ENCODE assay signal across 14 cellular contexts in genomic region chr3:48597408-48597800, GRCh38. TPM values are rescaled to one million over a fixed set of nuclear protein-coding genes. Genes with fewer than 3 reads are reported as not detected.
DNase-seq lines count a peak whose midpoint lies in the region; ATAC-seq, FAIRE-seq and TF ChIP-seq lines count a peak whose summit lies in the region.
"Had no signal": no experiment of that assay in that cellular context is flagged by ENCODE, and none has a peak within 500 bp of the region (broad histone marks: within the 10 kb centered on the region; RNA-seq: fewer than 3 reads in every experiment).

No MANE protein-coding gene starts in this region.

- H3K79me2 ChIP-seq in DND-41 (ENCODE audit: insufficient read depth, low read length) (no peaks in the 10 kb centered on the region), K562 (ENCODE audit: control insufficient read depth, insufficient read depth, low read length) (no peaks in the 10 kb centered on the region), OCI-LY7 (ENCODE audit: insufficient read depth, low read depth, low read length) (no peaks in the 10 kb centered on the region)

- intact Hi-C loops in K562 (cut with micrococcal nuclease), result no loop called here
- intact Hi-C loops in left colon (cut with DNase I, micrococcal nuclease), result no loop called here
- intact Hi-C loops in spleen (cut with DNase I; ENCODE audit: low total_unique reads), result no loop called here
- intact Hi-C loops in OCI-LY7 (cut with micrococcal nuclease; ENCODE audit: unreplicated experiment), result no loop called here

- no peak for TF ChIP-seq RAD21 in K562 (CRISPR knock-in tag; conservative IDR thresholded peaks at IDR 0.05 in 1 of 2, IDR thresholded peaks at IDR 0.05 in 1 of 2)

- WGBS in K562 (ENCODE audit: insufficient coverage, low coverage, missing lambda C conversion rate), result 67% methylated on average over 6 of the region's 6 CpGs
- WGBS in spleen, 5 donors, result 76 to 85% (median 83%) methylated on average over 5 to 6 of the region's 6 CpGs

- no TSS peak for BruUV-seq in K562 (replicated peaks; lab: Mats Ljungman, UMichigan)
- BruUV-seq in OCI-LY7 (replicated peaks; lab: Mats Ljungman, UMichigan), result no TSS peak

- H3K4me1 ChIP-seq in DND-41 (ENCODE audit: insufficient read depth, low read length), result no peaks in the 10 kb centered on the region
- peaks cover 12 to 35% of the 10 kb centered on the region in 2 experiments; a peak in 4 of 5 replicates for H3K4me1 ChIP-seq in K562 (replicated peaks in 1 of 2; ENCODE audit: control insufficient read depth in 2 of 2, insufficient read depth in 2 of 2, low read length in 2 of 2)
- H3K4me1 ChIP-seq in spleen, result peaks cover 0 to 46% (median 25%) of the 10 kb centered on the region in 6 donors
- no peaks in the 10 kb centered on the region for H3K4me1 ChIP-seq in OCI-LY7 (ENCODE audit: insufficient read depth, low read length, poor library complexity, severe bottlenecking)

- H3K4me2 ChIP-seq in DND-41 (ENCODE audit: insufficient read depth, low read length), result no peak overlapping the region
- H3K4me2 ChIP-seq in K562 (ENCODE audit: insufficient read depth, low read length), result no peak overlapping the region
- H3K4me2 ChIP-seq in OCI-LY7 (ENCODE audit: low read length), result no peak overlapping the region

- DNase-seq in DND-41 (no peak), K562 (ENCODE audit: extremely low read depth in 1 of 4, low spot score in 3 of 4) (peak in 1 of 4 experiments; percentile 8), left colon (no peak), spleen (no peak), ecto neural progenitor cell (ENCODE audit: low spot score) (no peak), OCI-LY7 (ENCODE audit: low spot score) (no peak)
- DNase-seq: anterior cingulate cortex; NCI-H774; stimulated activated CD4-positive, alpha-beta T cell treated with anti-CD3 and anti-CD28 coated beads, Interleukin-4, amount 100 ng/mL, for 4 hours; SW 1271 had no signal

- H3K36me3 ChIP-seq in DND-41 (ENCODE audit: insufficient read depth, low read length), result peaks cover 46% of the 10 kb centered on the region
- peaks cover 49% of the 10 kb centered on the region; the same call in 2 of the 3 replicates for H3K36me3 ChIP-seq in K562 (ENCODE audit: control insufficient read depth, insufficient read depth, low read length)
- H3K36me3 ChIP-seq in spleen, result peaks cover 10 to 59% (median 54%) of the 10 kb centered on the region in 6 donors
- peaks cover 50% of the 10 kb centered on the region for H3K36me3 ChIP-seq in OCI-LY7 (ENCODE audit: insufficient read depth, low read length)

- no peaks in the 10 kb centered on the region for H3K9me2 ChIP-seq in OCI-LY7 (ENCODE audit: insufficient read depth, low read length)

- H3K9ac ChIP-seq in DND-41 (ENCODE audit: low read depth, low read length) (no peak overlapping the region), K562 (ENCODE audit: insufficient read depth in 1 of 2, low read depth in 2 of 2, low read length in 2 of 2) (peak overlapping the region in 1 of 2 experiments; percentile 55; a peak in 2 of 4 replicates)

- TF ChIP-seq CTCF in DND-41 (IDR thresholded peaks at IDR 0.05; ENCODE audit: borderline replicate concordance, extremely low read depth, low read length, poor library complexity, severe bottlenecking) (no peak), K562 (IDR thresholded peaks at IDR 0.05 in 2 of 3, conservative IDR thresholded peaks at IDR 0.05 in 1 of 3; ENCODE audit: insufficient read depth in 2 of 3, low read depth in 1 of 3, low read length in 3 of 3) (no peak), spleen (IDR thresholded peaks at IDR 0.05 in 8 of 11, conservative IDR thresholded peaks at IDR 0.05 in 3 of 11) (no peak), OCI-LY7 (conservative IDR thresholded peaks at IDR 0.05; ENCODE audit: low read length) (no peak)

- ATAC-seq in DND-41 (ENCODE audit: insufficient read depth, low read depth) (0 out of 3 replicates have a peak, but pooled peaks have one; percentile 10), K562 (peak; percentile 12; the same call in 2 of the 3 replicates), left colon (peak; percentile 9), GM18517 (IDR thresholded peaks at IDR 0.05; ENCODE audit: unreplicated experiment) (no peak), HG02610 (IDR thresholded peaks at IDR 0.05; ENCODE audit: unreplicated experiment) (no peak)
- ATAC-seq: esophagus mucosa had no signal

- CTCF ChIA-PET in K562 (lab: Yijun Ruan, JAX; ENCODE audit: low intra/inter-chr PET ratio), result no interaction called here
- CTCF ChIA-PET in OCI-LY7 (lab: Charles Lee; ENCODE audit: unreplicated experiment), result interaction anchor here (0.5 kb wide), 1 partner anchor 397 kb away, joined by 3 read pairs; no protein-coding TSS in a partner anchor

- in situ Hi-C loops in K562 (cut with MboI), result no loop called here

- POLR2A ChIA-PET in K562 (lab: Yijun Ruan, JAX), result interaction anchor here (0.6 to 1.6 kb wide), 6 partner anchors 9 to 114 kb away, joined by 3 to 5 read pairs (median 3); no protein-coding TSS in a partner anchor
- POLR2A ChIA-PET in OCI-LY7 (lab: Charles Lee), result no interaction called here

- H3K27ac ChIP-seq in DND-41 (ENCODE audit: low read length), result no peak overlapping the region
- H3K27ac ChIP-seq in K562 (ENCODE audit: extremely low read depth, low read depth, low read length), result peak overlapping the region; percentile 35; the same call in 1 of the 3 replicates
- H3K27ac ChIP-seq in spleen, result peak overlapping the region in 7 of 8 donors; percentile 35 to 79 (median 73)
- no peak overlapping the region for H3K27ac ChIP-seq in OCI-LY7 (ENCODE audit: low read depth, low read length, poor library complexity, severe bottlenecking)

- peak; percentile 40; the same call in 1 of the 2 replicates for TF ChIP-seq POLR2A in K562 (conservative IDR thresholded peaks at IDR 0.05)
- TF ChIP-seq POLR2A in spleen (IDR thresholded peaks at IDR 0.05), result no peak

- TF ChIP-seq EP300 in K562 (IDR thresholded peaks at IDR 0.05; ENCODE audit: low read length), result no peak

- H3K9me3 ChIP-seq in DND-41 (ENCODE audit: insufficient read depth, low read length, severe bottlenecking) (no peaks in the 10 kb centered on the region), K562 (replicated peaks; ENCODE audit: control insufficient read depth, insufficient read depth, low read depth, low read length) (no peaks in the 10 kb centered on the region), spleen (no peaks in the 10 kb centered on the region), OCI-LY7 (ENCODE audit: low read length) (no peaks in the 10 kb centered on the region)

- H3K4me3 ChIP-seq in DND-41 (ENCODE audit: low read depth in 1 of 2, low read length in 2 of 2) (no peak overlapping the region), K562 (no peak overlapping the region), spleen (no peak overlapping the region), OCI-LY7 (ENCODE audit: low read depth, low read length, poor library complexity, severe bottlenecking) (no peak overlapping the region)

- FAIRE-seq in K562 (lab: Jason Lieb, UNC), result no peak

- H2AFZ ChIP-seq in DND-41 (ENCODE audit: low read depth, low read length), result no peak overlapping the region
- H2AFZ ChIP-seq in K562 (ENCODE audit: low read depth, low read length), result no peak overlapping the region
- H2AFZ ChIP-seq in OCI-LY7 (ENCODE audit: low read length), result no peak overlapping the region

- H3K27me3 ChIP-seq in DND-41 (ENCODE audit: insufficient read depth, low read length, poor library complexity), result no peaks in the 10 kb centered on the region
- H3K27me3 ChIP-seq in K562 (ENCODE audit: control insufficient read depth in 2 of 2, insufficient read depth in 2 of 2, low read length in 2 of 2), result no peaks in the 10 kb centered on the region
- peaks cover 0 to 38% (median 16%) of the 10 kb centered on the region in 7 donors for H3K27me3 ChIP-seq in spleen (replicated peaks in 1 of 7)

- peaks cover 20% of the 10 kb centered on the region for H4K20me1 ChIP-seq in DND-41 (ENCODE audit: insufficient read depth, low read length)
- no peaks in the 10 kb centered on the region for H4K20me1 ChIP-seq in K562 (replicated peaks; ENCODE audit: control insufficient read depth, insufficient read depth, low read length)
- H4K20me1 ChIP-seq in OCI-LY7 (ENCODE audit: insufficient read depth, low read length), result no peaks in the 10 kb centered on the region

- H3K9me1 ChIP-seq in K562 (ENCODE audit: control insufficient read depth, insufficient read depth, low read length), result no peaks in the 10 kb centered on the region

RNA-seq across cellular contexts. Expression of gene COL7A1, which starts 2.3 kb away (rescaled TPM):
- total RNA-seq in K562 (2011; cell fraction: chromatin; rRNA removed; ENCODE audit: low replicate concordance), result 1.7 and 5.0 TPM in 2 replicates
- total RNA-seq in K562 (2011; cell fraction: nucleolus; rRNA removed), result 2.9 and 4.5 TPM in 2 replicates
- 1.5 and 2.3 TPM in 2 replicates for total RNA-seq in K562 (2011; cell fraction: nucleoplasm; rRNA removed)
- total RNA-seq in K562 (2014; rRNA removed) (0.09 and 0.61 TPM in 2 replicates), K562 (2014; rRNA removed; fragmentation: Illumina TruSeq; extraction: Trizol) (0.03 TPM in 1 of 2 replicates, not detected in the other), K562 (2015; rRNA removed; fragmentation: Illumina TruSeq; extraction: Trizol) (0.14 and 0.38 TPM in 2 replicates), K562 (2021) (0.31 and 0.49 TPM in 2 replicates), left colon (1 to 10 TPM; 4.5 to 5.7 TPM), spleen (10 to 100 TPM in 5 of 7 donors, 1 to 10 TPM in 2; 8.6 to 33.7 (median 13.5) TPM), OCI-LY7 (2022) (7.0 and 10.8 TPM in 2 replicates)
- polyA plus RNA-seq in K562 (2011; rRNA removed) (0.39 and 0.83 TPM in 2 replicates), K562 (2014; fragmentation: Illumina TruSeq; extraction: Trizol) (0.17 and 0.43 TPM in 2 replicates), K562 (2014; fragmentation: Nextera tagmentation; extraction: Ambion mirVana) (not detected), K562 (2014; rRNA removed) (0.28 and 0.66 TPM in 2 replicates), spleen (100 to 1,000 TPM in 2 of 3 donors, 10 to 100 TPM in 1; 39.7 to 144 (median 110) TPM)
- 0.22 TPM in 2 replicates for polyA plus RNA-seq in K562 (2011; cell fraction: cytosol; rRNA removed)
- 8.7 and 11.5 TPM in 2 replicates for polyA plus RNA-seq in K562 (2011; cell fraction: nucleus; rRNA removed)
- 0.87 and 4.2 TPM in 2 replicates for polyA plus RNA-seq in K562 (2012)
- 0.07 TPM in 1 of 2 replicates, not detected in the other for polyA minus RNA-seq in K562 (2011; rRNA and poly(A)+ RNA removed)
- polyA minus RNA-seq in K562 (2011; cell fraction: cytosol; rRNA and poly(A)+ RNA removed), result 0.29 and 2.9 TPM in 2 replicates
- polyA minus RNA-seq in K562 (2011; cell fraction: nucleus; rRNA and poly(A)+ RNA removed), result 1.1 and 1.6 TPM in 2 replicates
- total RNA-seq in OCI-LY7 (2014; rRNA removed; shearing (Covaris generic)), result 4.1 and 7.9 TPM in 2 replicates

RNA-seq across cellular contexts. Expression of gene UQCRC1, which starts 12.0 kb away (rescaled TPM):
- total RNA-seq in K562 (2011; cell fraction: chromatin; rRNA removed; ENCODE audit: low replicate concordance), result 163 and 409 TPM in 2 replicates
- total RNA-seq in K562 (2011; cell fraction: nucleolus; rRNA removed), result 323 and 415 TPM in 2 replicates
- total RNA-seq in K562 (2011; cell fraction: nucleoplasm; rRNA removed), result 204 and 237 TPM in 2 replicates
- total RNA-seq in K562 (2014; rRNA removed) (237 and 300 TPM in 2 replicates), K562 (2014; rRNA removed; fragmentation: Illumina TruSeq; extraction: Trizol) (167 and 219 TPM in 2 replicates), K562 (2015; rRNA removed; fragmentation: Illumina TruSeq; extraction: Trizol) (249 and 268 TPM in 2 replicates), K562 (2021) (288 and 299 TPM in 2 replicates), left colon (100 to 1,000 TPM; 613 to 797 TPM), spleen (100 to 1,000 TPM; 126 to 222 (median 130) TPM), OCI-LY7 (2022) (159 and 194 TPM in 2 replicates)
- polyA plus RNA-seq in K562 (2011; rRNA removed) (424 and 448 TPM in 2 replicates), K562 (2014; fragmentation: Illumina TruSeq; extraction: Trizol) (253 and 318 TPM in 2 replicates), K562 (2014; fragmentation: Nextera tagmentation; extraction: Ambion mirVana) (100 to 1,000 TPM; 125 to 181 TPM), K562 (2014; rRNA removed) (274 and 293 TPM in 2 replicates), spleen (100 to 1,000 TPM in 1 of 3 donors, 10 to 100 TPM in 2; 88.6 to 128 (median 92.6) TPM)
- 573 and 695 TPM in 2 replicates for polyA plus RNA-seq in K562 (2011; cell fraction: cytosol; rRNA removed)
- 460 and 505 TPM in 2 replicates for polyA plus RNA-seq in K562 (2011; cell fraction: nucleus; rRNA removed)
- polyA plus RNA-seq in K562 (2012), result 235 and 311 TPM in 2 replicates
- 501 and 672 TPM in 2 replicates for polyA minus RNA-seq in K562 (2011; rRNA and poly(A)+ RNA removed)
- 336 and 338 TPM in 2 replicates for polyA minus RNA-seq in K562 (2011; cell fraction: cytosol; rRNA and poly(A)+ RNA removed)
- polyA minus RNA-seq in K562 (2011; cell fraction: nucleus; rRNA and poly(A)+ RNA removed), result 126 and 184 TPM in 2 replicates
- 125 and 168 TPM in 2 replicates for total RNA-seq in OCI-LY7 (2014; rRNA removed; shearing (Covaris generic))

RNA-seq across cellular contexts. Expression of gene TMEM89, which starts 24.2 kb away (rescaled TPM):
- not detected in 2 replicates for total RNA-seq in K562 (2011; cell fraction: chromatin; rRNA removed; ENCODE audit: low replicate concordance)
- not detected in 2 replicates for total RNA-seq in K562 (2011; cell fraction: nucleolus; rRNA removed)
- not detected in 2 replicates for total RNA-seq in K562 (2011; cell fraction: nucleoplasm; rRNA removed)
- not detected in 2 replicates for total RNA-seq in K562 (2014; rRNA removed)
- not detected in 2 replicates for total RNA-seq in K562 (2014; rRNA removed; fragmentation: Illumina TruSeq; extraction: Trizol)
- not detected in 2 replicates for total RNA-seq in K562 (2015; rRNA removed; fragmentation: Illumina TruSeq; extraction: Trizol)
- not detected in 2 replicates for total RNA-seq in K562 (2021)
- polyA plus RNA-seq in K562 (2011; rRNA removed), result not detected in 2 replicates
- polyA plus RNA-seq in K562 (2011; cell fraction: cytosol; rRNA removed), result not detected in 2 replicates
- not detected in 2 replicates for polyA plus RNA-seq in K562 (2011; cell fraction: nucleus; rRNA removed)
- polyA plus RNA-seq in K562 (2012), result not detected in 2 replicates
- polyA plus RNA-seq in K562 (2014; fragmentation: Illumina TruSeq; extraction: Trizol), result not detected in 2 replicates
- polyA plus RNA-seq in K562 (2014; fragmentation: Nextera tagmentation; extraction: Ambion mirVana), result not detected
- polyA plus RNA-seq in K562 (2014; rRNA removed), result not detected in 2 replicates
- not detected in 2 replicates for polyA minus RNA-seq in K562 (2011; rRNA and poly(A)+ RNA removed)
- not detected in 2 replicates for polyA minus RNA-seq in K562 (2011; cell fraction: cytosol; rRNA and poly(A)+ RNA removed)
- polyA minus RNA-seq in K562 (2011; cell fraction: nucleus; rRNA and poly(A)+ RNA removed), result not detected in 2 replicates
- 1 to 10 TPM in 1 of 2 donors, under 1 TPM in 1; 0.84 to 2.2 TPM for total RNA-seq in left colon
- not detected for total RNA-seq in spleen
- polyA plus RNA-seq in spleen, result under 1 TPM in 2 of 3 donors, not detected in 1; 0.42 to 0.46 TPM
- not detected in 2 replicates for total RNA-seq in OCI-LY7 (2014; rRNA removed; shearing (Covaris generic))
- total RNA-seq in OCI-LY7 (2022), result 1.6 TPM in 1 of 2 replicates, not detected in the other
- total RNA-seq: activated CD8-positive, alpha-beta memory T cell treated with anti-CD3 and anti-CD28 coated beads for 36 hours; esophagus mucosa had no signal

RNA-seq across cellular contexts. Expression of gene UCN2, which starts 33.8 kb away (rescaled TPM):
- total RNA-seq in K562 (2011; cell fraction: chromatin; rRNA removed; ENCODE audit: low replicate concordance), result 0.65 TPM in 1 of 2 replicates, not detected in the other
- total RNA-seq in K562 (2011; cell fraction: nucleolus; rRNA removed), result 0.33 TPM in 1 of 2 replicates, not detected in the other
- total RNA-seq in K562 (2011; cell fraction: nucleoplasm; rRNA removed), result 0.29 and 0.38 TPM in 2 replicates
- total RNA-seq in K562 (2014; rRNA removed), result not detected in 2 replicates
- not detected in 2 replicates for total RNA-seq in K562 (2014; rRNA removed; fragmentation: Illumina TruSeq; extraction: Trizol)
- total RNA-seq in K562 (2015; rRNA removed; fragmentation: Illumina TruSeq; extraction: Trizol), result not detected in 2 replicates
- 0.11 TPM in 1 of 2 replicates, not detected in the other for total RNA-seq in K562 (2021)
- 0.05 and 0.08 TPM in 2 replicates for polyA plus RNA-seq in K562 (2011; rRNA removed)
- polyA plus RNA-seq in K562 (2011; cell fraction: cytosol; rRNA removed), result 0.04 and 0.09 TPM in 2 replicates
- polyA plus RNA-seq in K562 (2011; cell fraction: nucleus; rRNA removed), result 0.13 and 0.44 TPM in 2 replicates
- polyA plus RNA-seq in K562 (2012), result 0.16 TPM in 1 of 2 replicates, not detected in the other
- polyA plus RNA-seq in K562 (2014; fragmentation: Illumina TruSeq; extraction: Trizol), result not detected in 2 replicates
- polyA plus RNA-seq in K562 (2014; fragmentation: Nextera tagmentation; extraction: Ambion mirVana), result not detected
- polyA plus RNA-seq in K562 (2014; rRNA removed), result not detected in 2 replicates
- not detected in 2 replicates for polyA minus RNA-seq in K562 (2011; rRNA and poly(A)+ RNA removed)
- polyA minus RNA-seq in K562 (2011; cell fraction: cytosol; rRNA and poly(A)+ RNA removed), result not detected in 2 replicates
- not detected in 2 replicates for polyA minus RNA-seq in K562 (2011; cell fraction: nucleus; rRNA and poly(A)+ RNA removed)
- total RNA-seq in left colon, result not detected
- total RNA-seq in spleen, result under 1 TPM in 5 of 7 donors, not detected in 2; 0.20 to 0.60 (median 0.51) TPM
- under 1 TPM; 0.21 to 0.61 (median 0.45) TPM for polyA plus RNA-seq in spleen
- total RNA-seq in OCI-LY7 (2014; rRNA removed; shearing (Covaris generic)), result 0.16 TPM in 1 of 2 replicates, not detected in the other
- total RNA-seq in OCI-LY7 (2022), result not detected in 2 replicates
- total RNA-seq: activated CD8-positive, alpha-beta memory T cell treated with anti-CD3 and anti-CD28 coated beads for 36 hours had no signal

RNA-seq across cellular contexts. Expression of gene SLC26A6, which starts 37.9 kb away (rescaled TPM):
- total RNA-seq in K562 (2011; cell fraction: chromatin; rRNA removed; ENCODE audit: low replicate concordance), result 176 and 387 TPM in 2 replicates
- total RNA-seq in K562 (2011; cell fraction: nucleolus; rRNA removed), result 251 and 260 TPM in 2 replicates
- total RNA-seq in K562 (2011; cell fraction: nucleoplasm; rRNA removed), result 183 and 192 TPM in 2 replicates
- total RNA-seq in K562 (2014; rRNA removed), result 14.8 and 22.2 TPM in 2 replicates
- 7.1 and 10.5 TPM in 2 replicates for total RNA-seq in K562 (2014; rRNA removed; fragmentation: Illumina TruSeq; extraction: Trizol)
- 11.9 and 12.4 TPM in 2 replicates for total RNA-seq in K562 (2015; rRNA removed; fragmentation: Illumina TruSeq; extraction: Trizol)
- 26.5 and 27.2 TPM in 2 replicates for total RNA-seq in K562 (2021)
- polyA plus RNA-seq in K562 (2011; rRNA removed), result 20.4 and 42.8 TPM in 2 replicates
- 28.1 and 30.5 TPM in 2 replicates for polyA plus RNA-seq in K562 (2011; cell fraction: cytosol; rRNA removed)
- polyA plus RNA-seq in K562 (2011; cell fraction: nucleus; rRNA removed), result 437 and 444 TPM in 2 replicates
- 25.1 and 26.5 TPM in 2 replicates for polyA plus RNA-seq in K562 (2012)
- polyA plus RNA-seq in K562 (2014; fragmentation: Illumina TruSeq; extraction: Trizol), result 19.7 and 21.0 TPM in 2 replicates
- 1 to 10 TPM; 2.1 to 4.5 TPM for polyA plus RNA-seq in K562 (2014; fragmentation: Nextera tagmentation; extraction: Ambion mirVana)
- 24.8 and 26.6 TPM in 2 replicates for polyA plus RNA-seq in K562 (2014; rRNA removed)
- polyA minus RNA-seq in K562 (2011; rRNA and poly(A)+ RNA removed), result 21.2 and 21.7 TPM in 2 replicates
- 21.2 and 26.8 TPM in 2 replicates for polyA minus RNA-seq in K562 (2011; cell fraction: cytosol; rRNA and poly(A)+ RNA removed)
- 95.1 and 104 TPM in 2 replicates for polyA minus RNA-seq in K562 (2011; cell fraction: nucleus; rRNA and poly(A)+ RNA removed)
- total RNA-seq in left colon, result 100 to 1,000 TPM; 116 to 121 TPM
- 10 to 100 TPM; 18.0 to 59.7 (median 23.1) TPM for total RNA-seq in spleen
- polyA plus RNA-seq in spleen, result 10 to 100 TPM in 2 of 3 donors, 1 to 10 TPM in 1; 8.5 to 21.6 (median 17.1) TPM
- 28.4 and 42.1 TPM in 2 replicates for total RNA-seq in OCI-LY7 (2014; rRNA removed; shearing (Covaris generic))
- total RNA-seq in OCI-LY7 (2022), result 37.2 and 47.3 TPM in 2 replicates

Comparison
In these comparisons a context has a peak if more than half of its experiments do, and no peak if none do; other contexts are left out.
1. ATAC-seq: peak in DND-41 (single experiment), K562 (single experiment) and left colon (single experiment); none in GM18517 (single experiment) and HG02610 (single experiment).
2. H3K27ac ChIP-seq: peak in K562 (single experiment) and spleen (7 of 8); none in DND-41 (single experiment) and OCI-LY7 (single experiment).